8 cellular contexts compared by ENCODE assay signal in the genomic region with DNA sequence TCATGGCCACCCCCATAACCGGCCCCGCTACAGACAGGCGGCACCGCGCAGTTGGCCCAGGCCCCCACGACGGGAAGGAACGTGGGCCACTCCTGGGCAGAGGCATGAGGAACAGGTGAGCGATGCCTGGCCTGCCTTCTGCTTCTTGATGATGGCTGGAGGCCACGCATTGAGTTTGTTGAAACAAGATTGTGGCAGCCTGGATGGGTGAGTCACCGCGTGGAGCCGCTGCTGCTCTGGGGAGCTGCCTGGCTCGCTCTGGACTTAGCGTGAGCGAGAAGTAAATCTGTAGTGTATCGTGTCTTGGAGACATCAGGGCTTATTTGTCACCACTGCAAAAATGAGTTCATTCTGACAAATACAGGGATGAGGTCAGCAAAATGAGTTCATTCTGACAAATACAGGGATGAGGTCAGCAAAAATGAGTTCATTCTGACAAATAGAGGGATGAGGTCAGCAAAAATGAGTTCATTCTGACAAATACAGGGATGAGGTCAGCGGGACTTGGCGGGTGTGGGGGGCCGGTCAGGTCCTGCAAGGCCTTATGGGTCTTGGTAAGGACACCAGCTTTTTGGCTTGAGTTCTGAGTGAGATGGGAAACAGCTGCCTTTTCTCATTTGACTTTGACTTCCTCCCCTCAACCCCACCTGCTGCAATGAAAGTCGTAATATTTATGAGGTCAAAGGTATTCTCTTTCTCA.
DNase-seq lines count a peak whose midpoint lies in the region; ATAC-seq and TF ChIP-seq lines count a peak whose summit lies in the region.

No MANE protein-coding gene starts in this region.

- 75 to 76% methylated on average over 21 of the region's 21 CpGs for WGBS in sigmoid colon, 2 donors

- no peak for TF ChIP-seq POLR2A in sigmoid colon (IDR thresholded peaks at IDR 0.05)
- no peak for TF ChIP-seq POLR2A in GM18505 (IDR thresholded peaks at IDR 0.05; ENCODE audit: borderline replicate concordance, extremely low read depth, insufficient read depth, insufficient read length)

- H3K4me3 ChIP-seq in choroid plexus epithelial cell (ENCODE audit: low read depth, low read length) (no peak overlapping the region), sigmoid colon (no peak overlapping the region)

- H3K27ac ChIP-seq in sigmoid colon = peak overlapping the region in 3 of 4 donors; percentile 12 to 78 (median 68)

- TF ChIP-seq EP300 in sigmoid colon (IDR thresholded peaks at IDR 0.05) = no peak

- peaks cover 0 to 20% (median 12%) of the 10 kb centered on the region in 4 donors for H3K4me1 ChIP-seq in sigmoid colon

- ATAC-seq in GM18505 (IDR thresholded peaks at IDR 0.05; ENCODE audit: unreplicated experiment) (no peak), HG03469 (IDR thresholded peaks at IDR 0.05; ENCODE audit: unreplicated experiment) (no peak)

- peak; percentile 36 for DNase-seq in NCI-H2196 (lab: John Stamatoyannopoulos, UW; ENCODE audit: unreplicated experiment)
- DNase-seq in NCI-H2196 treated with DMSO at 0.1 percent for 48 hours (lab: John Stamatoyannopoulos, UW; ENCODE audit: unreplicated experiment) = no peak
- peak; percentile 50 for DNase-seq in NAMALWA (ENCODE audit: low spot score)
- DNase-seq in choroid plexus epithelial cell (ENCODE audit: low read depth) = peak; percentile 69
- DNase-seq in sigmoid colon = peak; percentile 84
- DNase-seq in effector CD4-positive, alpha-beta T cell = no peak

- H3K36me3 ChIP-seq in sigmoid colon = no peaks in the 10 kb centered on the region

- no peaks in the 10 kb centered on the region for H3K9me3 ChIP-seq in sigmoid colon

- TF ChIP-seq CTCF in choroid plexus epithelial cell (conservative IDR thresholded peaks at IDR 0.05; ENCODE audit: low read depth, low read length) (no peak), sigmoid colon (IDR thresholded peaks at IDR 0.05) (no peak)

- H3K27me3 ChIP-seq in sigmoid colon = no peaks in the 10 kb centered on the region

- intact Hi-C loops in sigmoid colon (cut with DNase I) = no loop called here

Comparison
In these comparisons a context has a peak if more than half of its experiments do, and no peak if none do; other contexts are left out.
1. DNase-seq: peak in NCI-H2196 (single experiment), NAMALWA (single experiment), choroid plexus epithelial cell (single experiment) and sigmoid colon (single experiment); none in NCI-H2196 treated with DMSO at 0.1 percent for 48 hours (single experiment) and effector CD4-positive, alpha-beta T cell (single experiment).